Comparison of ENCODE assay signal across 8 cellular contexts in the genomic region with DNA sequence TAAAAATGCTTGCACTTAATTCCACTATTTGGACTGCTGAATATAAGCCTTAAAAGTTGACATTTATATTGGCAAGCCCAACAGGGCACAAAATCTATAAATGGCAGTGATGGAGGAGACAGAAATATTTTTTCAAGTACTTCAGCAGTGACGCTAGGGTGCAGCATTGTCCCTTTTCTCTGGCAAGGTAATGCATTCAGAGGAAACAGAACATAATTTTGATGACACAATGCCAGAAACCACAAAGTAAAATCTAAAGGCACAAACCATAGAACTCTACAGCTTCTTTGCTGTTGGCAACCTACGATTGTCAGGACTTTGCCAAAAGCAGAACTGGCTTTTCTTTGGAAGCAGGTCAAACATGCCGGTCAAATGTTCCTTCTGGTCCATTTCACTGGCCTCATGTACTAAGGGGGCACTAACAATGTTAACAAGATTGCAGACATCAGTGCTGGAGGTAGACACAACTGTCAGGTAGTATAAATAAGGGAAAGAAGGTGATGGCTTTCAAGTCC. TPM values are rescaled to one million over a fixed set of nuclear protein-coding genes. Genes with fewer than 3 reads are reported as not detected.
A peak's percentile ranks its signal among the peaks of the same experiment; 100 is the strongest.
DNase-seq lines count a peak whose midpoint lies in the region; ATAC-seq and TF ChIP-seq lines count a peak whose summit lies in the region.

No MANE protein-coding gene starts in this region.

- H3K27me3 Mint-ChIP-seq in memory B cell = no peaks in the 10 kb centered on the region

- peak; percentile 61 to 95 (median 83) for TF ChIP-seq CTCF in dorsolateral prefrontal cortex (IDR thresholded peaks at IDR 0.05 in 54 of 56, conservative IDR thresholded peaks at IDR 0.05 in 2 of 56; ENCODE audit: low read depth in 1 of 56, partially characterized antibody in 56 of 56)

- peak overlapping the region in 3 of 59 donors; percentile 6 to 35 (median 6) for H3K4me3 ChIP-seq in dorsolateral prefrontal cortex

- H3K27me3 ChIP-seq in dorsolateral prefrontal cortex = no peaks in the 10 kb centered on the region

- H3K36me3 Mint-ChIP-seq in memory B cell = no peaks in the 10 kb centered on the region

- H3K4me3 Mint-ChIP-seq in memory B cell = no peak overlapping the region

- peaks cover 5% of the 10 kb centered on the region for H3K4me1 Mint-ChIP-seq in memory B cell

- peak overlapping the region; percentile 18 for H3K27ac Mint-ChIP-seq in memory B cell

- peak overlapping the region in 43 of 59 donors; percentile 1 to 74 (median 43) for H3K27ac ChIP-seq in dorsolateral prefrontal cortex

- H3K9me3 Mint-ChIP-seq in memory B cell = no peaks in the 10 kb centered on the region

- DNase-seq in Ammon's horn (ENCODE audit: low spot score) (peak; percentile 94), NCI-H748 treated with DMSO at 0.1 percent for 48 hours (lab: John Stamatoyannopoulos, UW) (peak; percentile 46), dorsolateral prefrontal cortex (peak in 5 of 10 donors; percentile 36 to 70 (median 49)), memory B cell (ENCODE audit: low spot score in 2 of 2) (peak; percentile 51 to 59)
- peak; percentile 36 to 73 for DNase-seq in activated CD4-positive, alpha-beta T cell treated with anti-CD3 and anti-CD28 coated beads, Interleukin-2, amount 50 U/mL, for 24 hours (ENCODE audit: low read depth in 1 of 2, low spot score in 1 of 2)
- DNase-seq in stimulated activated CD8-positive, alpha-beta memory T cell treated with anti-CD3 and anti-CD28 coated beads, Interleukin-15, amount 100 ng/mL, for 48 hours (ENCODE audit: low read depth in 2 of 2) = peak; percentile 56 to 65

- intact Hi-C loops in dorsolateral prefrontal cortex (cut with DNase I) = loop anchor here (1.0 to 5.0 kb wide), 6 partner anchors 61 to 431 kb away; no protein-coding TSS in a partner anchor

- peak; percentile 57 for ATAC-seq in GM19023 (IDR thresholded peaks at IDR 0.05; ENCODE audit: unreplicated experiment)
- peak; percentile 71 for ATAC-seq in HG03378 (IDR thresholded peaks at IDR 0.05; ENCODE audit: unreplicated experiment)
- peak; percentile 92 for ATAC-seq in memory B cell (ENCODE audit: low read depth)

RNA-seq across cellular contexts. Expression of gene FAM133B, which starts 30.9 kb away (rescaled TPM):
- total RNA-seq in dorsolateral prefrontal cortex = 10 to 100 TPM; 23.1 to 48.5 (median 32.7) TPM
